1 cellular context compared by ENCODE assay signal in genomic region chr5:150410524-150411244, GRCh38.
TF ChIP-seq lines count a peak whose summit lies in the region.

No MANE protein-coding gene starts in this region.

TF ChIP-seq in H1, 55 proteins besides CTCF, POLR2A, EP300 and RAD21:
- peak; percentile 75 for TF ChIP-seq CHD2 (IDR thresholded peaks at IDR 0.05; ENCODE audit: low read length)
- no peak for TF ChIP-seq CTBP2 (IDR thresholded peaks at IDR 0.05; ENCODE audit: borderline replicate concordance, insufficient read depth, insufficient read length, low read length)
- TF ChIP-seq SP2 (IDR thresholded peaks at IDR 0.05; ENCODE audit: low read length): no peak
- TF ChIP-seq SIRT6 (IDR thresholded peaks at IDR 0.05; ENCODE audit: low read length): no peak
- no peak for TF ChIP-seq HDAC6 (IDR thresholded peaks at IDR 0.05; ENCODE audit: low read depth, low read length)
- no peak for TF ChIP-seq CBX8 (IDR thresholded peaks at IDR 0.05; ENCODE audit: borderline replicate concordance, low read depth, low read length)
- peak; percentile 95 for TF ChIP-seq CREB1 (IDR thresholded peaks at IDR 0.05)
- no peak for TF ChIP-seq SAP30 (IDR thresholded peaks at IDR 0.05; ENCODE audit: insufficient read depth, insufficient replicate concordance, low read length)
- TF ChIP-seq ATF3 (IDR thresholded peaks at IDR 0.05; ENCODE audit: insufficient read depth, low read depth, low read length): no peak
- TF ChIP-seq NANOG (IDR thresholded peaks at IDR 0.05; ENCODE audit: insufficient read depth, low read depth, low read length, poor library complexity, severe bottlenecking): no peak
- no peak for TF ChIP-seq KDM5A (IDR thresholded peaks at IDR 0.05; ENCODE audit: low read length)
- no peak for TF ChIP-seq ZNF274 (IDR thresholded peaks at IDR 0.05; ENCODE audit: borderline replicate concordance, extremely low read depth, low read length)
- no peak for TF ChIP-seq CHD1 (IDR thresholded peaks at IDR 0.05; ENCODE audit: low read depth, low read length)
- TF ChIP-seq TEAD4 (IDR thresholded peaks at IDR 0.05; ENCODE audit: low read depth, low read length): no peak
- TF ChIP-seq CHD7 (IDR thresholded peaks at IDR 0.05; ENCODE audit: insufficient replicate concordance, low read length): no peak
- no peak for TF ChIP-seq JUND (IDR thresholded peaks at IDR 0.05; ENCODE audit: low read length)
- TF ChIP-seq POLR2AphosphoS5 (IDR thresholded peaks at IDR 0.05; ENCODE audit: low read depth, low read length): no peak
- TF ChIP-seq KDM4A (IDR thresholded peaks at IDR 0.05; ENCODE audit: low read depth, low read length, severe bottlenecking): no peak
- no peak for TF ChIP-seq RBBP5 (IDR thresholded peaks at IDR 0.05; ENCODE audit: borderline replicate concordance, low read depth, low read length)
- no peak for TF ChIP-seq NRF1 (IDR thresholded peaks at IDR 0.05; ENCODE audit: low read depth, low read length)
- no peak for TF ChIP-seq YY1 (IDR thresholded peaks at IDR 0.05; ENCODE audit: low read depth, low read length)
- TF ChIP-seq MAX (IDR thresholded peaks at IDR 0.05): no peak
- TF ChIP-seq POU5F1 (IDR thresholded peaks at IDR 0.05; ENCODE audit: low read depth, low read length): no peak
- no peak for TF ChIP-seq TAF7 (optimal IDR thresholded peaks at IDR 0.05; ENCODE audit: borderline replicate concordance, low read depth, low read length)
- TF ChIP-seq BCL11A (IDR thresholded peaks at IDR 0.05; ENCODE audit: low read depth in 2 of 2, low read length in 2 of 2): no peak
- TF ChIP-seq ASH2L (IDR thresholded peaks at IDR 0.05; ENCODE audit: low read length): no peak
- TF ChIP-seq RFX5 (IDR thresholded peaks at IDR 0.05; ENCODE audit: borderline replicate concordance, low read depth, low read length): peak; percentile 98
- no peak for TF ChIP-seq MAFK (IDR thresholded peaks at IDR 0.05; ENCODE audit: low read depth, low read length)
- TF ChIP-seq CEBPB (IDR thresholded peaks at IDR 0.05; ENCODE audit: low read depth, low read length): no peak
- peak; percentile 77; the same call in 1 of the 2 replicates for TF ChIP-seq SP1 (IDR thresholded peaks at IDR 0.05; ENCODE audit: low read depth, low read length)
- no peak for TF ChIP-seq BACH1 (IDR thresholded peaks at IDR 0.05; ENCODE audit: low read length)
- no peak for TF ChIP-seq RXRA (IDR thresholded peaks at IDR 0.05; ENCODE audit: insufficient read depth, low read depth, low read length)
- no peak for TF ChIP-seq HDAC2 (IDR thresholded peaks at IDR 0.05; ENCODE audit: borderline replicate concordance in 1 of 2, low read depth in 2 of 2, low read length in 2 of 2)
- TF ChIP-seq PHF8 (conservative IDR thresholded peaks at IDR 0.05; ENCODE audit: low read depth, low read length): no peak
TF ChIP-seq in H1: peak in this region for 4.
